ENCODE assay signal across 1 cellular context in genomic region chr15:64961013-64961412, GRCh38.
TF ChIP-seq lines count a peak whose summit lies in the region.

No MANE protein-coding gene starts in this region.

TF ChIP-seq in K562, 482 proteins besides CTCF, POLR2A, EP300 and RAD21:
- TF ChIP-seq HMBOX1 (IDR thresholded peaks at IDR 0.05) (peak; percentile 45; the same call in 1 of the 2 replicates), THRA (IDR thresholded peaks at IDR 0.05) (no peak)
